In the genomic region with DNA sequence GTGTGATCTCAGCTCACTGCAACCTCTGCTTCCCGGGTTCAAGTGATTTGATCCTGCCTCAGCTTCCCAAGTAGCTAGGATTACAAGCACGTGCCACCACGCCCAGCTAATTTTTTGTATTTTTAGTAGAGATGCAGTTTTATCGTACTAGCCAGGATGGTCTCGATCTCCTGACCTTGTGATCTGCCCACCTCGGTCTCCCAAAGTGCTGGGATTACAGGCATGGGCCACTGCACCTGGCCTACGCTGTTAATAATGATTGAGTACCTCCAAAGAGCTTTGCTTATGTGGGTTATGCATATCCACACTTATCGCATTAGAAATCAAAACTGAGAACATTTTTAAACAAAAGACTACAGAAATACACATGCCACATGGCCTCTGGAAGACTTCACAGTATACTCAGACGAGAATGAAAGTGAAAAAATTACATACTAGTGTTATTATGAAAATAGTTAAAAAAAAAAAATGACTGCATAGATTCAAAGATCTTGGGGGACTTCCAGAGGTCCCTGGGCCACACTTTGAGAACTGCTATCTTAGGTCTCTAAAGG, we compare ENCODE assay signal across 11 cellular contexts. TPM values are rescaled to one million over a fixed set of nuclear protein-coding genes. Genes with fewer than 3 reads are reported as not detected.
A peak's percentile ranks its signal among the peaks of the same experiment; 100 is the strongest.
DNase-seq lines count a peak whose midpoint lies in the region; ATAC-seq, FAIRE-seq and TF ChIP-seq lines count a peak whose summit lies in the region.
"Had no signal": no experiment of that assay in that cellular context is flagged by ENCODE, and none has a peak within 500 bp of the region (broad histone marks: within the 10 kb centered on the region; RNA-seq: fewer than 3 reads in every experiment).

No MANE protein-coding gene starts in this region.

- CTCF ChIA-PET in activated CD4-positive, alpha-beta memory T cell treated with anti-CD3 and anti-CD28 coated beads for 36 hours (lab: Charles Lee): interaction anchor here (1.1 to 5.1 kb wide), 7 partner anchors 9 to 47 kb away, joined by 3 to 23 read pairs (median 5); partner anchors contain the start of gene NMT2

- no peak for FAIRE-seq in GM12891 (lab: Jason Lieb, UNC)

- H3K4me1 ChIP-seq in tibial nerve: no peaks in the 10 kb centered on the region

- no peaks in the 10 kb centered on the region for H3K27me3 Mint-ChIP-seq in activated CD4-positive, alpha-beta memory T cell treated with anti-CD3 and anti-CD28 coated beads for 36 hours

- H3K9me3 Mint-ChIP-seq in activated CD4-positive, alpha-beta memory T cell treated with anti-CD3 and anti-CD28 coated beads for 36 hours: no peaks in the 10 kb centered on the region

- no peak overlapping the region for H3K27ac ChIP-seq in tibial nerve

- TF ChIP-seq EP300 in tibial nerve (IDR thresholded peaks at IDR 0.05): no peak

- TF ChIP-seq POLR2A in GM12891 (IDR thresholded peaks at IDR 0.05; ENCODE audit: low read depth, low read length): no peak
- TF ChIP-seq POLR2A in tibial nerve (IDR thresholded peaks at IDR 0.05): no peak

- peak; percentile 90 for ATAC-seq in GM19351 (IDR thresholded peaks at IDR 0.05; ENCODE audit: unreplicated experiment)
- peak; percentile 79 for ATAC-seq in HG02970 (IDR thresholded peaks at IDR 0.05; ENCODE audit: low FRiP score, unreplicated experiment)

- peak overlapping the region; percentile 53 for H3K4me3 Mint-ChIP-seq in activated CD4-positive, alpha-beta memory T cell treated with anti-CD3 and anti-CD28 coated beads for 36 hours

- H3K27ac Mint-ChIP-seq in activated CD4-positive, alpha-beta memory T cell treated with anti-CD3 and anti-CD28 coated beads for 36 hours: peak overlapping the region; percentile 92

- POLR2A ChIA-PET in activated CD4-positive, alpha-beta memory T cell treated with anti-CD3 and anti-CD28 coated beads for 36 hours (lab: Charles Lee): interaction anchor here (0.8 to 3.1 kb wide), 5 partner anchors 15 to 45 kb away, joined by 3 to 30 read pairs (median 9); partner anchors contain the start of genes NMT2 and RPP38

- H3K4me1 Mint-ChIP-seq in activated CD4-positive, alpha-beta memory T cell treated with anti-CD3 and anti-CD28 coated beads for 36 hours (ENCODE audit: low read depth): peaks cover 32% of the 10 kb centered on the region

- H3K9me3 ChIP-seq in tibial nerve: no peaks in the 10 kb centered on the region

- peaks cover 0 to 72% (median 0%) of the 10 kb centered on the region in 3 donors for H3K36me3 ChIP-seq in tibial nerve

- DNase-seq in GM12891 (ENCODE audit: insufficient read length, low spot score) (peak; percentile 26), tibial nerve (ENCODE audit: low spot score in 2 of 2) (no peak), SW480 (ENCODE audit: low spot score) (no peak), SHP77 treated with DMSO at 0.1 percent for 48 hours (lab: John Stamatoyannopoulos, UW) (no peak), NCI-H1092 (lab: John Stamatoyannopoulos, UW) (no peak)
- peak; percentile 45 for DNase-seq in activated CD4-positive, alpha-beta memory T cell treated with anti-CD3 and anti-CD28 coated beads for 36 hours
- DNase-seq: activated CD8-positive, alpha-beta memory T cell treated with anti-CD3 and anti-CD28 coated beads for 24 hours; NK-92 treated with Interleukin-12 subunit alpha and Interleukin-12 subunit beta, amount 100 ng/mL, for 24 hours; trophoblast cell had no signal

- H3K4me3 ChIP-seq in tibial nerve: no peak overlapping the region

- intact Hi-C loops in activated CD4-positive, alpha-beta memory T cell treated with anti-CD3 and anti-CD28 coated beads for 36 hours (cut with micrococcal nuclease): loop anchor here (1.0 to 10.0 kb wide), 6 partner anchors 19 to 252 kb away; partner anchors contain the start of genes FAM171A1, MEIG1 and RPP38

- 73 to 80% methylated on average over 9 of the region's 9 CpGs for WGBS in tibial nerve, 2 donors

- peaks cover 41% of the 10 kb centered on the region for H3K36me3 Mint-ChIP-seq in activated CD4-positive, alpha-beta memory T cell treated with anti-CD3 and anti-CD28 coated beads for 36 hours

- H3K27me3 ChIP-seq in tibial nerve: no peaks in the 10 kb centered on the region

- TF ChIP-seq CTCF in tibial nerve (IDR thresholded peaks at IDR 0.05): no peak

TF ChIP-seq in GM12891, 5 proteins besides CTCF, POLR2A, EP300 and RAD21:
- TF ChIP-seq SPI1 (IDR thresholded peaks at IDR 0.05; ENCODE audit: low read depth, low read length) (no peak), POU2F2 (IDR thresholded peaks at IDR 0.05; ENCODE audit: low read depth, low read length) (no peak; the same call in 1 of the 2 replicates), PAX5 (IDR thresholded peaks at IDR 0.05; ENCODE audit: insufficient read depth, low read length, severe bottlenecking) (no peak), TAF1 (IDR thresholded peaks at IDR 0.05; ENCODE audit: low read depth, low read length) (no peak), POLR2AphosphoS5 (IDR thresholded peaks at IDR 0.05; ENCODE audit: low read depth, low read length) (no peak)

RNA-seq across cellular contexts. Expression of gene RPP38, which starts 25.4 kb away (rescaled TPM):
- polyA plus RNA-seq in GM12891 (2012; ENCODE audit: low read depth, missing spikeins): 18.8 TPM
- 10 to 100 TPM; 18.3 to 19.2 TPM for total RNA-seq in activated CD4-positive, alpha-beta memory T cell treated with anti-CD3 and anti-CD28 coated beads for 36 hours
- total RNA-seq in tibial nerve: 10 to 100 TPM; 10.5 to 19.2 (median 16.5) TPM

RNA-seq across cellular contexts. Expression of gene ACBD7, which starts 34.0 kb away (rescaled TPM):
- 0.41 TPM for polyA plus RNA-seq in GM12891 (2012; ENCODE audit: low read depth, missing spikeins)
- total RNA-seq in activated CD4-positive, alpha-beta memory T cell treated with anti-CD3 and anti-CD28 coated beads for 36 hours: 1 to 10 TPM; 1.7 to 1.9 TPM
- total RNA-seq in tibial nerve: 10 to 100 TPM in 2 of 4 donors, 1 to 10 TPM in 2; 1.5 to 12.0 (median 7.4) TPM

RNA-seq across cellular contexts. Expression of gene NMT2, which starts 45.9 kb away (rescaled TPM):
- polyA plus RNA-seq in GM12891 (2012; ENCODE audit: low read depth, missing spikeins): 8.7 TPM
- 10 to 100 TPM; 21.8 to 22.1 TPM for total RNA-seq in activated CD4-positive, alpha-beta memory T cell treated with anti-CD3 and anti-CD28 coated beads for 36 hours
- total RNA-seq in tibial nerve: 10 to 100 TPM; 18.2 to 29.7 (median 24.0) TPM

Comparison
In these comparisons a context has a peak if more than half of its experiments do, and no peak if none do; other contexts are left out.
1. DNase-seq: peak in GM12891 (single experiment) and activated CD4-positive, alpha-beta memory T cell treated with anti-CD3 and anti-CD28 coated beads for 36 hours (single experiment); none in tibial nerve (0 of 2), SW480 (single experiment), SHP77 treated with DMSO at 0.1 percent for 48 hours (single experiment) and NCI-H1092 (single experiment).